In genomic region chr5:105924366-105924765, GRCh38 we compare ENCODE assay signal across 1 cellular context.
TF ChIP-seq lines count a peak whose summit lies in the region.

No MANE protein-coding gene starts in this region.

TF ChIP-seq in HepG2, 621 proteins besides CTCF, POLR2A, EP300 and RAD21 (continued from another document):
- TF ChIP-seq SNAPC5 (CRISPR knock-in tag; IDR thresholded peaks at IDR 0.05; ENCODE audit: borderline replicate concordance): no peak
- no peak for TF ChIP-seq ZNF83 (CRISPR knock-in tag; IDR thresholded peaks at IDR 0.05; ENCODE audit: borderline replicate concordance)
- TF ChIP-seq IKZF4 (CRISPR knock-in tag; IDR thresholded peaks at IDR 0.05; ENCODE audit: borderline replicate concordance, low read depth, not compliant biosample characterization): no peak
- TF ChIP-seq ZZZ3 (CRISPR knock-in tag; IDR thresholded peaks at IDR 0.05; ENCODE audit: borderline replicate concordance): no peak
- TF ChIP-seq SRY (CRISPR knock-in tag; IDR thresholded peaks at IDR 0.05): no peak
- TF ChIP-seq SIX4 (CRISPR knock-in tag; IDR thresholded peaks at IDR 0.05): no peak
